17 cellular contexts compared by ENCODE assay signal in the genomic region with DNA sequence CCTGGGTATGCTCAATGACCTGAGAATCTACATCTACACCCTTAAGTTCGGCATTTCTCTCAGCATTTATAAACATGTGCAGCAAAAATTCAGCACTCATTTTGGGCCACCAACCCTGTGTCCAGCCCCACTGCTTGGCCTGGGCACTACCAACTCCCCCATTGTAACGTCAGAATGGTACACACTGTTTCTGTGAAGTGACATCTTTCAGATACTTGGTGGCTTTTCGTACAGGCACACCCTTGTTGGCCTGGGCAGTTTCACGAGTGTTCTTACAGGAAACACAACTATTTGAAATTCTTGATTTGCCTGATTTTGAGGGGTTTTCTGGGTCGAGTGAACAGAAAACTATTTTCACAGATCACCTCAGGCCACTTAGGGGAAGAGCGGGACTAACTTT. TPM values are rescaled to one million over a fixed set of nuclear protein-coding genes. Genes with fewer than 3 reads are reported as not detected.
A peak's percentile ranks its signal among the peaks of the same experiment; 100 is the strongest.
DNase-seq lines count a peak whose midpoint lies in the region; ATAC-seq and TF ChIP-seq lines count a peak whose summit lies in the region.
"Had no signal": no experiment of that assay in that cellular context is flagged by ENCODE, and none has a peak within 500 bp of the region (broad histone marks: within the 10 kb centered on the region; RNA-seq: fewer than 3 reads in every experiment).

No MANE protein-coding gene starts in this region.

- no peaks in the 10 kb centered on the region for H3K79me1 ChIP-seq in mesendoderm (ENCODE audit: low read length)

- no peaks in the 10 kb centered on the region for H3F3A ChIP-seq in MM.1S (ENCODE audit: insufficient read depth, low read length)

- H3K23ac ChIP-seq in mesendoderm (ENCODE audit: low read length), result no peak overlapping the region

- H3K4me1 Mint-ChIP-seq in T-helper 17 cell, result no peaks in the 10 kb centered on the region

- no peak overlapping the region for H3K4me3 Mint-ChIP-seq in T-helper 17 cell
- H3K4me3 Mint-ChIP-seq: B cell; CD4-positive, alpha-beta T cell; IgD-negative memory B cell had no signal

- no peak overlapping the region for H2AK5ac ChIP-seq in mesendoderm (ENCODE audit: low read length)

- peak overlapping the region; percentile 36 for H3K4ac ChIP-seq in mesendoderm (ENCODE audit: low read depth, low read length)

- TF ChIP-seq CTCF in MM.1S (IDR thresholded peaks at IDR 0.05; ENCODE audit: low read length) (no peak), BE2C (IDR thresholded peaks at IDR 0.05; ENCODE audit: low read depth, low read length) (no peak), GM13977 (IDR thresholded peaks at IDR 0.05; ENCODE audit: extremely low read depth, insufficient read depth, missing control alignments) (no peak)

- in situ Hi-C loops in GM13977 (cut with MboI; ENCODE audit: low pct_unique_long_range_greater_than_20kb, low sequenced_read_pairs, unreplicated experiment), result no loop called here

- H3K36me3 Mint-ChIP-seq in T-helper 17 cell (ENCODE audit: low read depth), result peaks cover 6% of the 10 kb centered on the region
- H3K36me3 Mint-ChIP-seq: IgD-negative memory B cell had no signal

- H3K56ac ChIP-seq in mesendoderm (ENCODE audit: low read length), result peak overlapping the region; percentile 11

- H3K27ac ChIP-seq in MM.1S (ENCODE audit: low read length), result peak overlapping the region; percentile 36; the same call in 1 of the 2 replicates
- no peak overlapping the region for H3K27ac ChIP-seq in mesendoderm (ENCODE audit: low read depth, low read length)

- H3K27me3 ChIP-seq in MM.1S (replicated peaks; ENCODE audit: insufficient read depth, low read length) (no peaks in the 10 kb centered on the region), mesendoderm (ENCODE audit: insufficient read depth, low read length, poor library complexity) (no peaks in the 10 kb centered on the region), BE2C (peaks cover 16% of the 10 kb centered on the region)

- no peaks in the 10 kb centered on the region for H3K79me2 ChIP-seq in MM.1S (ENCODE audit: low read length)
- H3K79me2 ChIP-seq in mesendoderm (ENCODE audit: control insufficient read depth, insufficient read depth, low read length), result no peaks in the 10 kb centered on the region

- no peak overlapping the region for H3K9ac ChIP-seq in MM.1S (ENCODE audit: low read length)
- H3K9ac ChIP-seq in mesendoderm (ENCODE audit: low read length), result no peak overlapping the region

- ATAC-seq in T-helper 17 cell (no peak), HG03097 (IDR thresholded peaks at IDR 0.05; ENCODE audit: low FRiP score, unreplicated experiment) (no peak)
- ATAC-seq: HepG2 had no signal

- peak; percentile 19 for DNase-seq in MM.1S
- no peak for DNase-seq in T-helper 17 cell
- DNase-seq in mesendoderm, result no peak
- DNase-seq in BE2C, result no peak
- no peak for DNase-seq in stimulated activated naive CD4-positive, alpha-beta T cell (lab: John Stamatoyannopoulos, UW)
- no peak for DNase-seq in GM13977 (ENCODE audit: low spot score)
- DNase-seq: C1 segment of cervical spinal cord; Caco-2; CD4-positive, alpha-beta T cell; KG1 had no signal

- H3K27me3 Mint-ChIP-seq in T-helper 17 cell, result peaks cover 65% of the 10 kb centered on the region

- H3K36me3 ChIP-seq in MM.1S (replicated peaks; ENCODE audit: insufficient read depth, low read length) (no peaks in the 10 kb centered on the region), mesendoderm (ENCODE audit: control insufficient read depth, insufficient read depth, low read length) (no peaks in the 10 kb centered on the region), BE2C (no peaks in the 10 kb centered on the region)
- H3K36me3 ChIP-seq: HAP-1 had no signal

- no peak overlapping the region for H2BK120ac ChIP-seq in mesendoderm (ENCODE audit: low read depth, low read length)

- peak overlapping the region; percentile 37 for H2BK5ac ChIP-seq in mesendoderm (ENCODE audit: low read length)

- no peak overlapping the region for H2AFZ ChIP-seq in MM.1S (ENCODE audit: low read length)

- H4K20me1 ChIP-seq in MM.1S (ENCODE audit: insufficient read depth, low read length), result no peaks in the 10 kb centered on the region

- no peak overlapping the region for H4K8ac ChIP-seq in mesendoderm (ENCODE audit: low read depth, low read length)

- H3K4me3 ChIP-seq in MM.1S (ENCODE audit: low read length) (no peak overlapping the region), mesendoderm (ENCODE audit: low read length) (no peak overlapping the region), BE2C (ENCODE audit: low read depth, low read length) (no peak overlapping the region)
- H3K4me3 ChIP-seq: HAP-1 had no signal

- no peaks in the 10 kb centered on the region for H3K9me2 ChIP-seq in MM.1S (replicated peaks; ENCODE audit: insufficient read depth, low read length)

- peak overlapping the region; percentile 65 for H4K5ac ChIP-seq in mesendoderm (ENCODE audit: low read length)

- H3K9me3 ChIP-seq in MM.1S (replicated peaks; ENCODE audit: insufficient read depth, low read length) (no peaks in the 10 kb centered on the region), T-helper 17 cell (ENCODE audit: control insufficient read depth, low read length, poor library complexity, severe bottlenecking) (no peaks in the 10 kb centered on the region), BE2C (no peaks in the 10 kb centered on the region)
- H3K9me3 ChIP-seq: Caco-2, HAP-1 had no signal

- H2BK15ac ChIP-seq in mesendoderm (replicated peaks; ENCODE audit: low read depth), result no peak overlapping the region

- H3K4me2 ChIP-seq in MM.1S (ENCODE audit: low read depth, low read length), result peak overlapping the region; percentile 32
- H3K4me2 ChIP-seq in mesendoderm (ENCODE audit: low read length), result no peak overlapping the region

- WGBS in mesendoderm (ENCODE audit: extremely low coverage, insufficient coverage, low lambda C conversion rate), result no CpG with 5 or more reads among the region's 6 CpGs

- peak overlapping the region; percentile 21 for H3K27ac Mint-ChIP-seq in T-helper 17 cell
- H3K27ac Mint-ChIP-seq: B cell; CD4-positive, alpha-beta T cell; IgD-negative memory B cell had no signal

- H3K18ac ChIP-seq in mesendoderm (ENCODE audit: low read length), result no peak overlapping the region

- H3K4me1 ChIP-seq in MM.1S (ENCODE audit: low read length) (no peaks in the 10 kb centered on the region), mesendoderm (ENCODE audit: control insufficient read depth, low read depth, low read length) (peaks cover 3% of the 10 kb centered on the region), BE2C (no peaks in the 10 kb centered on the region)
- H3K4me1 ChIP-seq: Caco-2, HAP-1 had no signal

RNA-seq across cellular contexts. Expression of a gene that starts 46.0 kb away (rescaled TPM):
- total RNA-seq in T-helper 17 cell, result under 1 TPM; 0.13 to 0.50 TPM
- not detected for polyA plus RNA-seq in mesendoderm (2013, experiment 1 of 2)
- polyA plus RNA-seq in mesendoderm (2013, experiment 2 of 2), result not detected
- not detected for polyA plus RNA-seq in BE2C (2012; ENCODE audit: insufficient read depth, insufficient read length, low read depth)
- total RNA-seq: A172; Caco-2; CD4-positive, alpha-beta T cell; H4; HepG2 had no signal
- polyA plus RNA-seq: HepG2, IgD-negative memory B cell had no signal

RNA-seq across cellular contexts. Expression of a gene that starts 59.9 kb away (rescaled TPM):
- 10 to 100 TPM; 19.6 to 25.1 TPM for total RNA-seq in T-helper 17 cell
- 5.2 TPM for polyA plus RNA-seq in mesendoderm (2013, experiment 1 of 2)
- 5.5 TPM for polyA plus RNA-seq in mesendoderm (2013, experiment 2 of 2)
- polyA plus RNA-seq in BE2C (2012; ENCODE audit: insufficient read depth, insufficient read length, low read depth), result 1.2 TPM
